ENCODE assay signal across 1 cellular context in genomic region chr4:184733654-184734524, GRCh38.
TF ChIP-seq lines count a peak whose summit lies in the region.

TSS of gene CENPU (minus strand) at chr4:184734096. CDS start at chr4:184734062, 34 bp downstream.

TF ChIP-seq in HepG2, 621 proteins besides CTCF, POLR2A, EP300 and RAD21 (continued from another document and continues in another):
- peak; percentile 97 for TF ChIP-seq ZNF331 (CRISPR knock-in tag; IDR thresholded peaks at IDR 0.05)
- peak; percentile 86; the same call in 1 of the 2 replicates for TF ChIP-seq THAP9 (CRISPR knock-in tag; IDR thresholded peaks at IDR 0.05; ENCODE audit: borderline replicate concordance)
- TF ChIP-seq TSC22D2 (CRISPR knock-in tag; IDR thresholded peaks at IDR 0.05; ENCODE audit: borderline replicate concordance), result peak; percentile 98
- no peak for TF ChIP-seq ZFP36 (IDR thresholded peaks at IDR 0.05; ENCODE audit: borderline replicate concordance, low read depth, low read length, partially characterized antibody)
- peak; percentile 89 for TF ChIP-seq ZMAT3 (CRISPR knock-in tag; conservative IDR thresholded peaks at IDR 0.05)
- no peak for TF ChIP-seq ZNF326 (CRISPR knock-in tag; IDR thresholded peaks at IDR 0.05; ENCODE audit: borderline replicate concordance)
- peak; percentile 59; the same call in 1 of the 2 replicates for TF ChIP-seq TEF (CRISPR knock-in tag; IDR thresholded peaks at IDR 0.05)
- TF ChIP-seq GFI1 (CRISPR knock-in tag; IDR thresholded peaks at IDR 0.05; ENCODE audit: borderline replicate concordance), result peak; percentile 92
- no peak for TF ChIP-seq SYNCRIP (IDR thresholded peaks at IDR 0.05; ENCODE audit: insufficient read depth, low read depth, low read length)
- TF ChIP-seq ZBTB14 (CRISPR knock-in tag; IDR thresholded peaks at IDR 0.05), result 0 out of 2 replicates have a peak, but pooled peaks have one; percentile 41
- no peak for TF ChIP-seq TOPORS (CRISPR knock-in tag; IDR thresholded peaks at IDR 0.05)
- no peak for TF ChIP-seq CSRNP2 (CRISPR knock-in tag; conservative IDR thresholded peaks at IDR 0.05; ENCODE audit: low read depth)
- no peak for TF ChIP-seq SMC3 (IDR thresholded peaks at IDR 0.05; ENCODE audit: low read length)
- TF ChIP-seq RBAK (CRISPR knock-in tag; IDR thresholded peaks at IDR 0.05), result 0 out of 2 replicates have a peak, but pooled peaks have one; percentile 65
- no peak; the same call in 1 of the 2 replicates for TF ChIP-seq ZNF782 (CRISPR knock-in tag; IDR thresholded peaks at IDR 0.05; ENCODE audit: borderline replicate concordance)
- TF ChIP-seq RFX3 (CRISPR knock-in tag; IDR thresholded peaks at IDR 0.05), result no peak
- peak; percentile 52; the same call in 1 of the 2 replicates for TF ChIP-seq SKIL (CRISPR knock-in tag; IDR thresholded peaks at IDR 0.05; ENCODE audit: borderline replicate concordance)
- TF ChIP-seq RERE (CRISPR knock-in tag; IDR thresholded peaks at IDR 0.05; ENCODE audit: low read depth), result peak; percentile 77; the same call in 1 of the 2 replicates
- peak; percentile 95 for TF ChIP-seq ZNF784 (CRISPR knock-in tag; IDR thresholded peaks at IDR 0.05; ENCODE audit: borderline replicate concordance)
- TF ChIP-seq ZNF276 (CRISPR knock-in tag; IDR thresholded peaks at IDR 0.05; ENCODE audit: low read depth), result peak; percentile 98
- TF ChIP-seq RARG (CRISPR knock-in tag; IDR thresholded peaks at IDR 0.05; ENCODE audit: low read depth), result no peak; the same call in 1 of the 2 replicates
- TF ChIP-seq HMGXB3 (CRISPR knock-in tag; IDR thresholded peaks at IDR 0.05; ENCODE audit: borderline replicate concordance), result peak; percentile 85; the same call in 1 of the 2 replicates
- peak; percentile 96 for TF ChIP-seq TGIF2 (CRISPR knock-in tag; IDR thresholded peaks at IDR 0.05)
- no peak; the same call in 1 of the 2 replicates for TF ChIP-seq ZNF460 (CRISPR knock-in tag; IDR thresholded peaks at IDR 0.05; ENCODE audit: borderline replicate concordance)
- peak; percentile 97 for TF ChIP-seq KMT2B (CRISPR knock-in tag; IDR thresholded peaks at IDR 0.05)
- peak; percentile 98 for TF ChIP-seq ZNF451 (CRISPR knock-in tag; IDR thresholded peaks at IDR 0.05)
- peak; percentile 70 for TF ChIP-seq CBX1 (IDR thresholded peaks at IDR 0.05; ENCODE audit: low read depth)
- TF ChIP-seq FOXP4 (CRISPR knock-in tag; IDR thresholded peaks at IDR 0.05), result peak; percentile 75
- TF ChIP-seq TBX2 (CRISPR knock-in tag; IDR thresholded peaks at IDR 0.05; ENCODE audit: borderline replicate concordance), result peak; percentile 98
